In genomic region chr20:24738981-24739633, GRCh38 we compare ENCODE assay signal across 12 cellular contexts.
DNase-seq lines count a peak whose midpoint lies in the region; ATAC-seq and TF ChIP-seq lines count a peak whose summit lies in the region.
"Had no signal": no experiment of that assay in that cellular context is flagged by ENCODE, and none has a peak within 500 bp of the region (broad histone marks: within the 10 kb centered on the region; RNA-seq: fewer than 3 reads in every experiment).

No MANE protein-coding gene starts in this region.

- H3K9me3 Mint-ChIP-seq in GM23338: no peaks in the 10 kb centered on the region; the same call in 2 of the 3 replicates

- H3K27ac Mint-ChIP-seq in GM23338: no peak overlapping the region; the same call in 1 of the 2 replicates

- no peaks in the 10 kb centered on the region for H4K20me1 ChIP-seq in GM23338 (replicated peaks; ENCODE audit: insufficient read depth)

- peaks cover 18% of the 10 kb centered on the region for H3K4me1 ChIP-seq in GM23338 (ENCODE audit: insufficient read depth)
- H3K4me1 ChIP-seq: left lung, upper lobe of right lung had no signal

- peaks cover 30% of the 10 kb centered on the region for H3K4me1 Mint-ChIP-seq in GM23338

- H2AFZ ChIP-seq in GM23338: no peak overlapping the region

- no peaks in the 10 kb centered on the region; the same call in 1 of the 2 replicates for H3K36me3 ChIP-seq in GM23338 (ENCODE audit: insufficient read depth)
- H3K36me3 ChIP-seq: left lung, SJSA1, upper lobe of right lung had no signal

- peaks cover 6% of the 10 kb centered on the region for H3K9me2 ChIP-seq in GM23338 (ENCODE audit: insufficient read depth)

- H3F3A ChIP-seq in GM23338 (replicated peaks; ENCODE audit: low read depth): no peaks in the 10 kb centered on the region

- peak; percentile 39 for ATAC-seq in GM19324 (IDR thresholded peaks at IDR 0.05; ENCODE audit: low FRiP score, unreplicated experiment)
- ATAC-seq in GM23338: no peak
- ATAC-seq: left lung, upper lobe of right lung had no signal

- H3K4me2 ChIP-seq in GM23338: no peak overlapping the region

- peaks cover 4% of the 10 kb centered on the region for H3K27me3 Mint-ChIP-seq in GM23338 (ENCODE audit: insufficient read depth, low read depth, poor library complexity)

- no peak overlapping the region for H3K4me3 ChIP-seq in GM12865 (ENCODE audit: low read depth, low read length)
- no peak overlapping the region for H3K4me3 ChIP-seq in Jurkat, Clone E6-1 (ENCODE audit: low read length)
- H3K4me3 ChIP-seq in GM23338: no peak overlapping the region
- H3K4me3 ChIP-seq: left lung, SJSA1, upper lobe of right lung had no signal

- no peaks in the 10 kb centered on the region for H3K27me3 ChIP-seq in GM23338 (ENCODE audit: insufficient read depth)
- H3K27me3 ChIP-seq: SJSA1, upper lobe of right lung had no signal

- TF ChIP-seq CTCF in GM12865 (IDR thresholded peaks at IDR 0.05; ENCODE audit: insufficient read depth, low read depth, low read length, missing control alignments) (no peak), GM23338 (conservative IDR thresholded peaks at IDR 0.05; ENCODE audit: low read depth in 2 of 2) (no peak)

- H3K79me2 ChIP-seq in GM23338 (replicated peaks; ENCODE audit: insufficient read depth): no peaks in the 10 kb centered on the region

- no peak overlapping the region for H3K4me3 Mint-ChIP-seq in GM23338

- DNase-seq in GM12865 (ENCODE audit: low read depth): peak; percentile 26
- peak; percentile 47 for DNase-seq in Jurkat, Clone E6-1 (ENCODE audit: low read depth, low spot score)
- DNase-seq in fibroblast of peridontal ligament (ENCODE audit: extremely low read depth): peak; percentile 19
- DNase-seq in T-helper 9 cell: no peak
- no peak for DNase-seq in HCEC 1CT
- DNase-seq in GM23338 (ENCODE audit: low spot score): no peak
- DNase-seq: DMS53, KBM-7, left lung, upper lobe of right lung had no signal

- H3K27ac ChIP-seq in GM23338 (ENCODE audit: low read depth): no peak overlapping the region
- H3K27ac ChIP-seq: left lung, SJSA1, upper lobe of right lung had no signal

- H3K36me3 Mint-ChIP-seq in GM23338 (ENCODE audit: low read depth): no peaks in the 10 kb centered on the region

TF ChIP-seq in GM23338, 12 proteins besides CTCF, POLR2A, EP300 and RAD21:
- TF ChIP-seq EZH2 (IDR thresholded peaks at IDR 0.05; ENCODE audit: low read depth, unreplicated experiment): no peak
- no peak for TF ChIP-seq STAT1 (IDR thresholded peaks at IDR 0.05; ENCODE audit: unreplicated experiment)
- no peak for TF ChIP-seq REST (IDR thresholded peaks at IDR 0.05; ENCODE audit: unreplicated experiment)
- no peak for TF ChIP-seq CREB1 (CRISPR knock-in tag; IDR thresholded peaks at IDR 0.05; ENCODE audit: low read depth)
- TF ChIP-seq EZH2phosphoT487 (IDR thresholded peaks at IDR 0.05; ENCODE audit: unreplicated experiment): no peak
- no peak for TF ChIP-seq JUNB (IDR thresholded peaks at IDR 0.05; ENCODE audit: unreplicated experiment)
- TF ChIP-seq ETS1 (IDR thresholded peaks at IDR 0.05): no peak
- no peak for TF ChIP-seq ZNF114 (CRISPR knock-in tag; IDR thresholded peaks at IDR 0.05)
- TF ChIP-seq ZNF331 (CRISPR knock-in tag; IDR thresholded peaks at IDR 0.05; ENCODE audit: low read depth): no peak
- TF ChIP-seq NANOG (IDR thresholded peaks at IDR 0.05; ENCODE audit: borderline replicate concordance): no peak
- no peak for TF ChIP-seq ZNF462 (CRISPR knock-in tag; IDR thresholded peaks at IDR 0.05)
- no peak for TF ChIP-seq POLR2AphosphoS5 (IDR thresholded peaks at IDR 0.05; ENCODE audit: low read depth)

Comparison
In these comparisons a context has a peak if more than half of its experiments do, and no peak if none do; other contexts are left out.
1. DNase-seq: peak in GM12865 (single experiment), Jurkat, Clone E6-1 (single experiment) and fibroblast of peridontal ligament (single experiment); none in T-helper 9 cell (single experiment), HCEC 1CT (single experiment) and GM23338 (single experiment).